1 cellular context compared by ENCODE assay signal in genomic region chr3:150546226-150547044, GRCh38.
TF ChIP-seq lines count a peak whose summit lies in the region.

TSS of gene EIF2A (plus strand) at chr3:150546787. CDS start at chr3:150546803, 16 bp downstream.
TSS of gene SERP1 (minus strand) at chr3:150546496. CDS start at chr3:150546135, 361 bp downstream.

TF ChIP-seq in HepG2, 621 proteins besides CTCF, POLR2A, EP300 and RAD21 (continued from another document and continues in another):
- TF ChIP-seq ZBTB10 (CRISPR knock-in tag; IDR thresholded peaks at IDR 0.05; ENCODE audit: borderline replicate concordance): 0 out of 2 replicates have a peak, but pooled peaks have one; percentile 39
- TF ChIP-seq, protein P1, sequence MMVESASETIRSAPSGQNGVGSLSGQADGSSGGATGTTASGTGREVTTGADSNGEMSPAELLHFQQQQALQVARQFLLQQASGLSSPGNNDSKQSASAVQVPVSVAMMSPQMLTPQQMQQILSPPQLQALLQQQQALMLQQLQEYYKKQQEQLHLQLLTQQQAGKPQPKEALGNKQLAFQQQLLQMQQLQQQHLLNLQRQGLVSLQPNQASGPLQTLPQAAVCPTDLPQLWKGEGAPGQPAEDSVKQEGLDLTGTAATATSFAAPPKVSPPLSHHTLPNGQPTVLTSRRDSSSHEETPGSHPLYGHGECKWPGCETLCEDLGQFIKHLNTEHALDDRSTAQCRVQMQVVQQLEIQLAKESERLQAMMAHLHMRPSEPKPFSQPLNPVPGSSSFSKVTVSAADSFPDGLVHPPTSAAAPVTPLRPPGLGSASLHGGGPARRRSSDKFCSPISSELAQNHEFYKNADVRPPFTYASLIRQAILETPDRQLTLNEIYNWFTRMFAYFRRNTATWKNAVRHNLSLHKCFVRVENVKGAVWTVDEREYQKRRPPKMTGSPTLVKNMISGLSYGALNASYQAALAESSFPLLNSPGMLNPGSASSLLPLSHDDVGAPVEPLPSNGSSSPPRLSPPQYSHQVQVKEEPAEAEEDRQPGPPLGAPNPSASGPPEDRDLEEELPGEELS (CRISPR knock-in tag; IDR thresholded peaks at IDR 0.05): 0 out of 2 replicates have a peak, but pooled peaks have one; percentile 25
- TF ChIP-seq SETDB1 (CRISPR knock-in tag; IDR thresholded peaks at IDR 0.05; ENCODE audit: borderline replicate concordance): no peak
- peak; percentile 46 for TF ChIP-seq PHF5A (CRISPR knock-in tag; IDR thresholded peaks at IDR 0.05; ENCODE audit: low read depth, unreplicated experiment)
- peak in 1 of 2 experiments; percentile 67; a peak in 1 of 4 replicates for TF ChIP-seq KLF16 (CRISPR knock-in tag; IDR thresholded peaks at IDR 0.05)
- TF ChIP-seq ZNF160 (CRISPR knock-in tag; IDR thresholded peaks at IDR 0.05): peak; percentile 43; the same call in 1 of the 2 replicates
- TF ChIP-seq KDM1A (CRISPR knock-in tag; IDR thresholded peaks at IDR 0.05): no peak
- no peak; the same call in 1 of the 2 replicates for TF ChIP-seq ZNF703 (CRISPR knock-in tag; IDR thresholded peaks at IDR 0.05; ENCODE audit: borderline replicate concordance)
- TF ChIP-seq, protein P2, sequence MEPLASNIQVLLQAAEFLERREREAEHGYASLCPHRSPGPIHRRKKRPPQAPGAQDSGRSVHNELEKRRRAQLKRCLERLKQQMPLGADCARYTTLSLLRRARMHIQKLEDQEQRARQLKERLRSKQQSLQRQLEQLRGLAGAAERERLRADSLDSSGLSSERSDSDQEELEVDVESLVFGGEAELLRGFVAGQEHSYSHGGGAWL (CRISPR knock-in tag; IDR thresholded peaks at IDR 0.05): no peak; the same call in 1 of the 2 replicates
- peak; percentile 82 for TF ChIP-seq KDM2A (CRISPR knock-in tag; IDR thresholded peaks at IDR 0.05; ENCODE audit: borderline replicate concordance, low read depth)
- TF ChIP-seq SOX6 (IDR thresholded peaks at IDR 0.05): no peak
- TF ChIP-seq SOX6 (CRISPR knock-in tag; IDR thresholded peaks at IDR 0.05): peak; percentile 57; the same call in 1 of the 2 replicates
- TF ChIP-seq, protein P3, sequence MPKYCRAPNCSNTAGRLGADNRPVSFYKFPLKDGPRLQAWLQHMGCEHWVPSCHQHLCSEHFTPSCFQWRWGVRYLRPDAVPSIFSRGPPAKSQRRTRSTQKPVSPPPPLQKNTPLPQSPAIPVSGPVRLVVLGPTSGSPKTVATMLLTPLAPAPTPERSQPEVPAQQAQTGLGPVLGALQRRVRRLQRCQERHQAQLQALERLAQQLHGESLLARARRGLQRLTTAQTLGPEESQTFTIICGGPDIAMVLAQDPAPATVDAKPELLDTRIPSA (CRISPR knock-in tag; IDR thresholded peaks at IDR 0.05; ENCODE audit: borderline replicate concordance): 0 out of 2 replicates have a peak, but pooled peaks have one; percentile 28
- TF ChIP-seq NR2C2 (CRISPR knock-in tag; IDR thresholded peaks at IDR 0.05; ENCODE audit: borderline replicate concordance): peak; percentile 100
- no peak for TF ChIP-seq ZNF530 (CRISPR knock-in tag; IDR thresholded peaks at IDR 0.05; ENCODE audit: low read depth)
- peak; percentile 33; the same call in 1 of the 2 replicates for TF ChIP-seq NCOR1 (IDR thresholded peaks at IDR 0.05; ENCODE audit: borderline replicate concordance, low read length)
- no peak; the same call in 1 of the 2 replicates for TF ChIP-seq ZNF83 (CRISPR knock-in tag; IDR thresholded peaks at IDR 0.05; ENCODE audit: borderline replicate concordance)
- peak; percentile 51; the same call in 1 of the 2 replicates for TF ChIP-seq HDAC2 (CRISPR knock-in tag; IDR thresholded peaks at IDR 0.05)
- no peak; the same call in none of the 2 replicates for TF ChIP-seq HNF4A (CRISPR knock-in tag; IDR thresholded peaks at IDR 0.05)
- peak; percentile 46; the same call in 1 of the 2 replicates for TF ChIP-seq CREBL2 (CRISPR knock-in tag; IDR thresholded peaks at IDR 0.05; ENCODE audit: borderline replicate concordance)
- TF ChIP-seq ZNF546 (CRISPR knock-in tag; conservative IDR thresholded peaks at IDR 0.05): 0 out of 2 replicates have a peak, but pooled peaks have one; percentile 88
- peak; percentile 84; the same call in 1 of the 2 replicates for TF ChIP-seq ZNF235 (CRISPR knock-in tag; IDR thresholded peaks at IDR 0.05; ENCODE audit: borderline replicate concordance)
- TF ChIP-seq FOXJ3 (CRISPR knock-in tag; IDR thresholded peaks at IDR 0.05; ENCODE audit: borderline replicate concordance): peak; percentile 56; the same call in 1 of the 2 replicates
- TF ChIP-seq, protein P4, sequence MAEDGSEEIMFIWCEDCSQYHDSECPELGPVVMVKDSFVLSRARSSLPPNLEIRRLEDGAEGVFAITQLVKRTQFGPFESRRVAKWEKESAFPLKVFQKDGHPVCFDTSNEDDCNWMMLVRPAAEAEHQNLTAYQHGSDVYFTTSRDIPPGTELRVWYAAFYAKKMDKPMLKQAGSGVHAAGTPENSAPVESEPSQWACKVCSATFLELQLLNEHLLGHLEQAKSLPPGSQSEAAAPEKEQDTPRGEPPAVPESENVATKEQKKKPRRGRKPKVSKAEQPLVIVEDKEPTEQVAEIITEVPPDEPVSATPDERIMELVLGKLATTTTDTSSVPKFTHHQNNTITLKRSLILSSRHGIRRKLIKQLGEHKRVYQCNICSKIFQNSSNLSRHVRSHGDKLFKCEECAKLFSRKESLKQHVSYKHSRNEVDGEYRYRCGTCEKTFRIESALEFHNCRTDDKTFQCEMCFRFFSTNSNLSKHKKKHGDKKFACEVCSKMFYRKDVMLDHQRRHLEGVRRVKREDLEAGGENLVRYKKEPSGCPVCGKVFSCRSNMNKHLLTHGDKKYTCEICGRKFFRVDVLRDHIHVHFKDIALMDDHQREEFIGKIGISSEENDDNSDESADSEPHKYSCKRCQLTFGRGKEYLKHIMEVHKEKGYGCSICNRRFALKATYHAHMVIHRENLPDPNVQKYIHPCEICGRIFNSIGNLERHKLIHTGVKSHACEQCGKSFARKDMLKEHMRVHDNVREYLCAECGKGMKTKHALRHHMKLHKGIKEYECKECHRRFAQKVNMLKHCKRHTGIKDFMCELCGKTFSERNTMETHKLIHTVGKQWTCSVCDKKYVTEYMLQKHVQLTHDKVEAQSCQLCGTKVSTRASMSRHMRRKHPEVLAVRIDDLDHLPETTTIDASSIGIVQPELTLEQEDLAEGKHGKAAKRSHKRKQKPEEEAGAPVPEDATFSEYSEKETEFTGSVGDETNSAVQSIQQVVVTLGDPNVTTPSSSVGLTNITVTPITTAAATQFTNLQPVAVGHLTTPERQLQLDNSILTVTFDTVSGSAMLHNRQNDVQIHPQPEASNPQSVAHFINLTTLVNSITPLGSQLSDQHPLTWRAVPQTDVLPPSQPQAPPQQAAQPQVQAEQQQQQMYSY (CRISPR knock-in tag; IDR thresholded peaks at IDR 0.05): no peak
- peak; percentile 97; the same call in 2 of the 3 replicates for TF ChIP-seq MXI1 (IDR thresholded peaks at IDR 0.05; ENCODE audit: borderline replicate concordance, low read depth, low read length)
- peak; percentile 96 for TF ChIP-seq ZNF501 (CRISPR knock-in tag; IDR thresholded peaks at IDR 0.05)
- 0 out of 2 replicates have a peak, but pooled peaks have one; percentile 50 for TF ChIP-seq NKX3-1 (CRISPR knock-in tag; IDR thresholded peaks at IDR 0.05)
- TF ChIP-seq KLF9 (CRISPR knock-in tag; IDR thresholded peaks at IDR 0.05; ENCODE audit: low read depth): peak; percentile 27; the same call in 1 of the 2 replicates
- TF ChIP-seq RXRA (CRISPR knock-in tag; IDR thresholded peaks at IDR 0.05): peak; percentile 25
- TF ChIP-seq FOXM1 (CRISPR knock-in tag; IDR thresholded peaks at IDR 0.05): no peak
- TF ChIP-seq DZIP1 (CRISPR knock-in tag; IDR thresholded peaks at IDR 0.05): peak; percentile 14; the same call in 1 of the 2 replicates
- peak; percentile 77; the same call in 1 of the 2 replicates for TF ChIP-seq FOXC1 (CRISPR knock-in tag; IDR thresholded peaks at IDR 0.05; ENCODE audit: borderline replicate concordance)
- peak; percentile 84 for TF ChIP-seq ZMYM4 (CRISPR knock-in tag; IDR thresholded peaks at IDR 0.05)
- TF ChIP-seq FIP1L1 (IDR thresholded peaks at IDR 0.05; ENCODE audit: borderline replicate concordance, insufficient read depth, low read depth, low read length): peak; percentile 73; the same call in 1 of the 2 replicates
- peak; percentile 94 for TF ChIP-seq AGO2 (optimal IDR thresholded peaks at IDR 0.05; ENCODE audit: low read depth, low read length)
- peak; percentile 51 to 62 for TF ChIP-seq MAFK (conservative IDR thresholded peaks at IDR 0.05 in 1 of 2, IDR thresholded peaks at IDR 0.05 in 1 of 2; ENCODE audit: low read length in 2 of 2)
- TF ChIP-seq HNRNPUL1 (IDR thresholded peaks at IDR 0.05; ENCODE audit: low read depth, low read length): no peak
- peak; percentile 85 for TF ChIP-seq HCFC1 (IDR thresholded peaks at IDR 0.05; ENCODE audit: low read depth, low read length)
- peak; percentile 94 for TF ChIP-seq ZNF607 (CRISPR knock-in tag; IDR thresholded peaks at IDR 0.05; ENCODE audit: borderline replicate concordance)
- no peak for TF ChIP-seq ZNF30 (CRISPR knock-in tag; IDR thresholded peaks at IDR 0.05)
- 0 out of 2 replicates have a peak, but pooled peaks have one; percentile 7 for TF ChIP-seq BHLHE40 (IDR thresholded peaks at IDR 0.05; ENCODE audit: low read length)
- no peak for TF ChIP-seq NFE2 (CRISPR knock-in tag; IDR thresholded peaks at IDR 0.05)
- TF ChIP-seq SNAPC4 (CRISPR knock-in tag; IDR thresholded peaks at IDR 0.05): peak; percentile 65
- 0 out of 2 replicates have a peak, but pooled peaks have one; percentile 25 for TF ChIP-seq ZNF337 (CRISPR knock-in tag; IDR thresholded peaks at IDR 0.05; ENCODE audit: borderline replicate concordance, low read depth)
- TF ChIP-seq GABPA (IDR thresholded peaks at IDR 0.05; ENCODE audit: low read depth, low read length): peak; percentile 93
- peak; percentile 99 for TF ChIP-seq GABPA (CRISPR knock-in tag; IDR thresholded peaks at IDR 0.05; ENCODE audit: low read depth)
- TF ChIP-seq ZNF670 (CRISPR knock-in tag; IDR thresholded peaks at IDR 0.05; ENCODE audit: borderline replicate concordance): 0 out of 2 replicates have a peak, but pooled peaks have one; percentile 5
